In genomic region chr19:16584825-16585801, GRCh38 we compare ENCODE assay signal across 8 cellular contexts. TPM values are rescaled to one million over a fixed set of nuclear protein-coding genes. Genes with fewer than 3 reads are reported as not detected.
DNase-seq lines count a peak whose midpoint lies in the region; ATAC-seq and TF ChIP-seq lines count a peak whose summit lies in the region.

No MANE protein-coding gene starts in this region.

- peaks cover 21% of the 10 kb centered on the region for H3K36me3 ChIP-seq in DND-41 (ENCODE audit: insufficient read depth, low read length)
- H3K36me3 ChIP-seq in neuron (ENCODE audit: insufficient read depth, low read length), result no peaks in the 10 kb centered on the region

- peaks cover 80% of the 10 kb centered on the region for H4K20me1 ChIP-seq in DND-41 (ENCODE audit: insufficient read depth, low read length)

- no peak for ATAC-seq in DND-41 (ENCODE audit: insufficient read depth, low read depth)
- no peak for ATAC-seq in GM19395 (IDR thresholded peaks at IDR 0.05; ENCODE audit: unreplicated experiment)

- H3K27me3 ChIP-seq in DND-41 (ENCODE audit: insufficient read depth, low read length, poor library complexity) (no peaks in the 10 kb centered on the region), neuron (ENCODE audit: insufficient read depth, low read length) (no peaks in the 10 kb centered on the region)

- H3K4me2 ChIP-seq in DND-41 (ENCODE audit: insufficient read depth, low read length), result peak overlapping the region; percentile 75

- TF ChIP-seq CTCF in DND-41 (IDR thresholded peaks at IDR 0.05; ENCODE audit: borderline replicate concordance, extremely low read depth, low read length, poor library complexity, severe bottlenecking), result no peak

- H3K79me2 ChIP-seq in DND-41 (ENCODE audit: insufficient read depth, low read length), result peaks cover 93% of the 10 kb centered on the region

- H3K9me3 ChIP-seq in DND-41 (ENCODE audit: insufficient read depth, low read length, severe bottlenecking), result no peaks in the 10 kb centered on the region
- H3K9me3 ChIP-seq in neuron (ENCODE audit: low read length), result no peaks in the 10 kb centered on the region

- no peak for DNase-seq in DND-41
- DNase-seq in MV-4-11 (lab: John Stamatoyannopoulos, UW), result peak; percentile 67
- DNase-seq in caudate nucleus (lab: John Stamatoyannopoulos, UW), result no peak
- DNase-seq in kidney tubule cell (ENCODE audit: low spot score), result no peak
- no peak for DNase-seq in HT-29 (ENCODE audit: low spot score)
- no peak for DNase-seq in ureter (ENCODE audit: low spot score)

- H3K9ac ChIP-seq in DND-41 (ENCODE audit: low read depth, low read length), result peak overlapping the region; percentile 54

- H3K4me1 ChIP-seq in DND-41 (ENCODE audit: insufficient read depth, low read length) (peaks cover 71% of the 10 kb centered on the region), neuron (ENCODE audit: insufficient read depth, low read length) (peaks cover 47% of the 10 kb centered on the region)

- no peak overlapping the region for H2AFZ ChIP-seq in DND-41 (ENCODE audit: low read depth, low read length)
- H2AFZ ChIP-seq in neuron (ENCODE audit: low read depth, low read length), result no peak overlapping the region

- H3K27ac ChIP-seq in DND-41 (ENCODE audit: low read length), result peak overlapping the region; percentile 93
- H3K27ac ChIP-seq in caudate nucleus (ENCODE audit: low read depth, low read length), result peak overlapping the region; percentile 78

- H3K4me3 ChIP-seq in DND-41 (ENCODE audit: low read depth in 1 of 2, low read length in 2 of 2) (peak overlapping the region in 1 of 2 experiments; percentile 56; a peak in 3 of 4 replicates), neuron (ENCODE audit: low read length) (peak overlapping the region; percentile 30)

RNA-seq across cellular contexts. Expression of gene SLC35E1, which starts 12.9 kb away (rescaled TPM):
- 16.8 and 23.4 TPM in 2 replicates for total RNA-seq in HT-29 (2014; rRNA removed; shearing (Covaris generic))
- total RNA-seq in ureter, result 62.3 TPM

RNA-seq across cellular contexts. Expression of gene CHERP, which starts 42.9 kb away (rescaled TPM):
- total RNA-seq in HT-29 (2014; rRNA removed; shearing (Covaris generic)), result 8.8 and 10.7 TPM in 2 replicates
- 56.9 TPM for total RNA-seq in ureter

RNA-seq across cellular contexts. Expression of gene MED26, which starts 42.9 kb away (rescaled TPM):
- total RNA-seq in HT-29 (2014; rRNA removed; shearing (Covaris generic)), result 9.6 and 12.5 TPM in 2 replicates
- total RNA-seq in ureter, result 14.1 TPM
